In genomic region chr4:17232575-17233253, GRCh38 we compare ENCODE assay signal across 10 cellular contexts.
A peak's percentile ranks its signal among the peaks of the same experiment; 100 is the strongest.
DNase-seq lines count a peak whose midpoint lies in the region; ATAC-seq, FAIRE-seq and TF ChIP-seq lines count a peak whose summit lies in the region.
"Had no signal": no experiment of that assay in that cellular context is flagged by ENCODE, and none has a peak within 500 bp of the region (broad histone marks: within the 10 kb centered on the region; RNA-seq: fewer than 3 reads in every experiment).

No MANE protein-coding gene starts in this region.

- H3K4me1 ChIP-seq in prostate gland (replicated peaks), result no peaks in the 10 kb centered on the region

- H3K36me3 ChIP-seq in prostate gland, result no peaks in the 10 kb centered on the region

- WGBS in prostate gland, result 57% methylated on average over 3 of the region's 3 CpGs

- TF ChIP-seq CTCF in prostate gland (IDR thresholded peaks at IDR 0.05), result no peak

- DNase-seq in COR-L47 (lab: John Stamatoyannopoulos, UW), result peak; percentile 6
- peak; percentile 2 for DNase-seq in SK-N-DZ (ENCODE audit: low spot score)
- peak; percentile 6 to 11 for DNase-seq in frontal cortex (ENCODE audit: low spot score in 2 of 2)
- DNase-seq in pons (ENCODE audit: low spot score), result peak; percentile 81
- no peak for DNase-seq in prostate gland (ENCODE audit: low spot score)
- DNase-seq in NCI-H146 (lab: John Stamatoyannopoulos, UW), result no peak
- no peak for DNase-seq in NCI-H2081 treated with DMSO at 0.1 percent for 48 hours (lab: John Stamatoyannopoulos, UW)
- DNase-seq: endodermal cell, T-cell had no signal

- no peaks in the 10 kb centered on the region for H3K9me3 ChIP-seq in prostate gland

- ATAC-seq in HG03280 (IDR thresholded peaks at IDR 0.05; ENCODE audit: unreplicated experiment), result no peak

- no peaks in the 10 kb centered on the region for H3K27me3 ChIP-seq in prostate gland (replicated peaks; ENCODE audit: insufficient read depth)

- H3K27ac ChIP-seq in prostate gland, result no peak overlapping the region

- intact Hi-C loops in prostate gland (cut with DNase I), result no loop called here

- TF ChIP-seq POLR2A in prostate gland (IDR thresholded peaks at IDR 0.05), result no peak

- FAIRE-seq in frontal cortex (lab: Jason Lieb, UNC), result no peak

- H3K4me3 ChIP-seq in prostate gland, result no peak overlapping the region

Comparison
In these comparisons a context has a peak if more than half of its experiments do, and no peak if none do; other contexts are left out.
1. DNase-seq: peak in COR-L47 (single experiment), SK-N-DZ (single experiment), frontal cortex (2 of 2) and pons (single experiment); none in prostate gland (single experiment), NCI-H146 (single experiment) and NCI-H2081 treated with DMSO at 0.1 percent for 48 hours (single experiment).